In the genomic region with DNA sequence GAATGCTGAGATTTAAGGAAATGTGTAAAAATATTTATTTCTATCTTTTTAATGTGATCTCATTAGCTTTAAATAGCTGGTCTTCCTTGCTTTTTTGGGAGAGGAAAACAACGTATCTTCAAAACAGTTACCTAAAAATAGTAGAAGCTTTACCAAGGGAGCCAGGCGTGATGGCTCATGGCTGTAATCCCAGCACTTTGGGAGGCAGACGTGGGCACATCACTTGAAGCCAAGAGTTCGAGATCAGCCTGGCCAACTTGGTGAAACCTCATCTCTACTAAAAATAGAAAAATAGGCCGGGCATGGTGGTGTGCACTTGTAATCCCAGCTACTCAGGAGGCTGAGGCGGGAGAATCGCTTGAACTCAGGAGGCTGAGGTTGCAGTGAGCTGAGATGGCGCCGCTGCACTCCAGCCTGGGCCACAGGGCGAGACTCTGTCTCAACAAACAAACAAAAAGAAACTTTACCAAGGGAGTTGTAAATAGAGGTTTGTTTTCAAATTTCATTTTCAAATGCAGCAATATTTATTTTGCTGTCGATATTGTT, we compare ENCODE assay signal across 1 cellular context.
TF ChIP-seq lines count a peak whose summit lies in the region.

No MANE protein-coding gene starts in this region.

TF ChIP-seq in GM23338, 12 proteins besides CTCF, POLR2A, EP300 and RAD21:
- TF ChIP-seq STAT1 (IDR thresholded peaks at IDR 0.05; ENCODE audit: unreplicated experiment): no peak
- TF ChIP-seq ZNF462 (CRISPR knock-in tag; IDR thresholded peaks at IDR 0.05): no peak
- TF ChIP-seq EZH2phosphoT487 (IDR thresholded peaks at IDR 0.05; ENCODE audit: unreplicated experiment): no peak
- no peak for TF ChIP-seq ETS1 (IDR thresholded peaks at IDR 0.05)
- TF ChIP-seq, protein P1, sequence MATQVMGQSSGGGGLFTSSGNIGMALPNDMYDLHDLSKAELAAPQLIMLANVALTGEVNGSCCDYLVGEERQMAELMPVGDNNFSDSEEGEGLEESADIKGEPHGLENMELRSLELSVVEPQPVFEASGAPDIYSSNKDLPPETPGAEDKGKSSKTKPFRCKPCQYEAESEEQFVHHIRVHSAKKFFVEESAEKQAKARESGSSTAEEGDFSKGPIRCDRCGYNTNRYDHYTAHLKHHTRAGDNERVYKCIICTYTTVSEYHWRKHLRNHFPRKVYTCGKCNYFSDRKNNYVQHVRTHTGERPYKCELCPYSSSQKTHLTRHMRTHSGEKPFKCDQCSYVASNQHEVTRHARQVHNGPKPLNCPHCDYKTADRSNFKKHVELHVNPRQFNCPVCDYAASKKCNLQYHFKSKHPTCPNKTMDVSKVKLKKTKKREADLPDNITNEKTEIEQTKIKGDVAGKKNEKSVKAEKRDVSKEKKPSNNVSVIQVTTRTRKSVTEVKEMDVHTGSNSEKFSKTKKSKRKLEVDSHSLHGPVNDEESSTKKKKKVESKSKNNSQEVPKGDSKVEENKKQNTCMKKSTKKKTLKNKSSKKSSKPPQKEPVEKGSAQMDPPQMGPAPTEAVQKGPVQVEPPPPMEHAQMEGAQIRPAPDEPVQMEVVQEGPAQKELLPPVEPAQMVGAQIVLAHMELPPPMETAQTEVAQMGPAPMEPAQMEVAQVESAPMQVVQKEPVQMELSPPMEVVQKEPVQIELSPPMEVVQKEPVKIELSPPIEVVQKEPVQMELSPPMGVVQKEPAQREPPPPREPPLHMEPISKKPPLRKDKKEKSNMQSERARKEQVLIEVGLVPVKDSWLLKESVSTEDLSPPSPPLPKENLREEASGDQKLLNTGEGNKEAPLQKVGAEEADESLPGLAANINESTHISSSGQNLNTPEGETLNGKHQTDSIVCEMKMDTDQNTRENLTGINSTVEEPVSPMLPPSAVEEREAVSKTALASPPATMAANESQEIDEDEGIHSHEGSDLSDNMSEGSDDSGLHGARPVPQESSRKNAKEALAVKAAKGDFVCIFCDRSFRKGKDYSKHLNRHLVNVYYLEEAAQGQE (IDR thresholded peaks at IDR 0.05; ENCODE audit: unreplicated experiment): no peak
- no peak for TF ChIP-seq EZH2 (IDR thresholded peaks at IDR 0.05; ENCODE audit: low read depth, unreplicated experiment)
- TF ChIP-seq CREB1 (CRISPR knock-in tag; IDR thresholded peaks at IDR 0.05; ENCODE audit: low read depth): no peak
- TF ChIP-seq JUNB (IDR thresholded peaks at IDR 0.05; ENCODE audit: unreplicated experiment): no peak
- TF ChIP-seq ZNF114 (CRISPR knock-in tag; IDR thresholded peaks at IDR 0.05): no peak
- TF ChIP-seq ZNF331 (CRISPR knock-in tag; IDR thresholded peaks at IDR 0.05; ENCODE audit: low read depth): no peak
